12 cellular contexts compared by ENCODE assay signal in the genomic region with DNA sequence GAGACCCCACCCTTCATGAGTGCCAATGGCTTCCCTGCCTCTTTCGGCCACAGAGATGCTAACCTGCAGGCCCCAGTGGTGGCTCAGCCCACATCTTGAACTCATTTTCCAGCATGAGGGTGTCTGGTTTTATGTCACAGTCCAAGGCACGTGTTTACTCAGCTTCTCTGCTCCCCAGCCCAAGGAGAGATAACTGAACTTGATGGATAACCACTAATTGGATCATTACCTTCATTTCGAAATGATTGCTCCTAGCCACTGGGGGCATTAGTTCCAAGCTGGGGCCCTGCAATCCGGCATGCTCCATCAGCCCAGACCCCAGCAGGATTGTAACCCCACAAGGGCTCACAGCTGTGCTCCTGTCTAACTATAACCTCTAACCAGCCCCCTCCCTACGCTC. TPM values are rescaled to one million over a fixed set of nuclear protein-coding genes. Genes with fewer than 3 reads are reported as not detected.
"Had no signal": no experiment of that assay in that cellular context is flagged by ENCODE, and none has a peak within 500 bp of the region (broad histone marks: within the 10 kb centered on the region; RNA-seq: fewer than 3 reads in every experiment).

No MANE protein-coding gene starts in this region.

- H3K9me3 ChIP-seq: adrenal gland had no signal

- FAIRE-seq: endometrium had no signal

- ATAC-seq: activated CD8-positive, alpha-beta T cell treated with anti-CD3 and anti-CD28 coated beads, Interleukin-2, amount 10 ng/mL, durations not matched to agents 7 days and 5 days; foreskin keratinocyte; stimulated activated memory B cell treated with anti-CD40 and anti-IgM and Interleukin-4, amounts not matched to agents 10 μg/mL and 1 μg/mL and 100 μg/mL, for 72 hours had no signal

- H3K27ac ChIP-seq: adrenal gland, dorsolateral prefrontal cortex, foreskin keratinocyte had no signal

- H3K4me3 ChIP-seq: adrenal gland, dorsolateral prefrontal cortex had no signal

- H3K4me1 ChIP-seq: adrenal gland, foreskin keratinocyte had no signal

- H3K36me3 ChIP-seq: adrenal gland had no signal

- H3K27me3 ChIP-seq: adrenal gland, dorsolateral prefrontal cortex had no signal

- DNase-seq: activated B cell treated with CpG ODN at 0.5 μM for 24 hours; activated CD4-positive, alpha-beta T cell treated with anti-CD3 and anti-CD28 coated beads for 48 hours; activated CD8-positive, alpha-beta memory T cell treated with anti-CD3 and anti-CD28 coated beads, Interleukin-2, amount 50 U/mL, for 4 hours; activated CD8-positive, alpha-beta T cell treated with anti-CD3 and anti-CD28 coated beads, Interleukin-2, amount 10 ng/mL, durations not matched to agents 7 days and 5 days; activated effector memory CD4-positive, alpha-beta T cell treated with anti-CD3 and anti-CD28 coated beads, Interleukin-2, amount 50 U/mL, for 16 hours; activated T-cell treated with anti-CD3 and anti-CD28 coated beads, Interleukin-2, amount 50 U/mL, for 48 hours; adrenal gland; dorsolateral prefrontal cortex; foreskin keratinocyte; mesendoderm had no signal

RNA-seq across cellular contexts. Expression of a gene that starts 46.0 kb away (rescaled TPM):
- total RNA-seq: activated B cell treated with CpG ODN at 0.5 μM for 24 hours; activated CD8-positive, alpha-beta T cell treated with anti-CD3 and anti-CD28 coated beads, Interleukin-2, amount 10 ng/mL, durations not matched to agents 7 days and 5 days; foreskin keratinocyte had no signal
- polyA plus RNA-seq: foreskin keratinocyte had no signal
